ENCODE assay signal across 17 cellular contexts in the genomic region with DNA sequence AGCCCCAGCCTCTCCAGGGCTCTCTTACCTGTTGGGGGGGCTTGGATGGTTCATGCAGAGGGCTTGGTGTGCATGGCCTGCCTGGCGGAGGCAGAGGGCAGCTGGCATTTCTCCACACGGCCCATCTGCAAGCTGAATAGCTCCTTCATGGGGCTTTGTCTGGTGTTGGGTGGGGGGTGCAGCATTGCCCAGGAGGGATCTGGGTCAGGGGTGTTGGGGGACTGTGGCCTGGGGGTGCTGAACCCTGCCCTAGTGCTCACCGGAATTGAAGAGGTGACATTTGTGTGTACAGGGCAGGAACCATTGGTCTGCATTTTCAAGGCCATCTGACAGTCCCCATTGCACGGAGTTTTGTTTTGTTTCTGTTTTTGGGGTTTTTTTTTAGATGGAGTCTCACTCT. TPM values are rescaled to one million over a fixed set of nuclear protein-coding genes. Genes with fewer than 3 reads are reported as not detected.
A peak's percentile ranks its signal among the peaks of the same experiment; 100 is the strongest.
DNase-seq lines count a peak whose midpoint lies in the region; ATAC-seq, FAIRE-seq and TF ChIP-seq lines count a peak whose summit lies in the region.
"Had no signal": no experiment of that assay in that cellular context is flagged by ENCODE, and none has a peak within 500 bp of the region (broad histone marks: within the 10 kb centered on the region; RNA-seq: fewer than 3 reads in every experiment).

No MANE protein-coding gene starts in this region.

- no peaks in the 10 kb centered on the region for H3K27me3 ChIP-seq in mesenchymal stem cell (ENCODE audit: control insufficient read depth in 1 of 2, insufficient read depth in 1 of 2, low read length in 2 of 2)
- H3K27me3 ChIP-seq in sigmoid colon, result no peaks in the 10 kb centered on the region
- H3K27me3 ChIP-seq: BLaER1 had no signal

- H2BK120ac ChIP-seq in mesenchymal stem cell (ENCODE audit: low read depth, low read length), result no peak overlapping the region

- H3K23ac ChIP-seq in mesenchymal stem cell (ENCODE audit: low read length in 2 of 2), result no peak overlapping the region

- H3K27ac ChIP-seq in mesenchymal stem cell (ENCODE audit: low read length, poor library complexity, severe bottlenecking) (no peak overlapping the region), sigmoid colon (no peak overlapping the region)

- H2BK15ac ChIP-seq in mesenchymal stem cell (ENCODE audit: low read depth, poor library complexity, severe bottlenecking), result peak overlapping the region; percentile 77

- no peak overlapping the region for H2AFZ ChIP-seq in mesenchymal stem cell (ENCODE audit: low read depth, low read length)

- H2BK12ac ChIP-seq in mesenchymal stem cell (ENCODE audit: low read length in 2 of 2), result peak overlapping the region; percentile 15 to 64

- TF ChIP-seq POLR2A in sigmoid colon (IDR thresholded peaks at IDR 0.05), result no peak

- WGBS in mesenchymal stem cell, result 80% methylated on average over 4 of the region's 4 CpGs
- 70 to 71% methylated on average over 4 of the region's 4 CpGs for WGBS in sigmoid colon, 2 donors

- intact Hi-C loops in Right ventricle myocardium inferior (cut with DNase I) (loop anchor here (10.0 kb wide), 2 partner anchors 254 to 634 kb away; no protein-coding TSS in a partner anchor), left ventricle myocardium superior (cut with micrococcal nuclease) (loop anchor here (10.0 kb wide), 1 partner anchor 374 kb away; a partner anchor contains a TSS), sigmoid colon (cut with DNase I) (no loop called here)

- H3K4me1 ChIP-seq in mesenchymal stem cell (ENCODE audit: control insufficient read depth, insufficient read depth, low read depth, low read length) (peaks cover 26% of the 10 kb centered on the region), sigmoid colon (peaks cover 0 to 25% (median 17%) of the 10 kb centered on the region in 4 donors)
- H3K4me1 ChIP-seq: HAP-1 had no signal

- H2BK5ac ChIP-seq in mesenchymal stem cell (ENCODE audit: low read depth, low read length, poor library complexity, severe bottlenecking), result no peak overlapping the region

- no peak for TF ChIP-seq CTCF in sigmoid colon (IDR thresholded peaks at IDR 0.05)

- no peak overlapping the region for H3K14ac ChIP-seq in mesenchymal stem cell (ENCODE audit: low read length in 2 of 2)

- peak overlapping the region in 1 of 2 experiments; percentile 76 for H3K4ac ChIP-seq in mesenchymal stem cell (ENCODE audit: low read depth in 1 of 2, low read length in 2 of 2)

- ATAC-seq in Right ventricle myocardium inferior (no peak), left ventricle myocardium superior (no peak)

- no peak overlapping the region for H3K4me2 ChIP-seq in mesenchymal stem cell (ENCODE audit: low read length, poor library complexity, severe bottlenecking)
- H3K4me2 ChIP-seq: BLaER1 had no signal

- DNase-seq in Right ventricle myocardium inferior (ENCODE audit: missing footprints), result peak; percentile 9
- no peak for DNase-seq in left ventricle myocardium superior
- no peak for DNase-seq in mesenchymal stem cell
- peak; percentile 10 for DNase-seq in sigmoid colon
- DNase-seq in inferior parietal cortex (ENCODE audit: extremely low spot score), result no peak
- no peak for DNase-seq in activated CD4-positive, alpha-beta T cell treated with anti-CD3 and anti-CD28 coated beads for 48 hours
- no peak for DNase-seq in HTR-8/SVneo (ENCODE audit: insufficient read length, low spot score)
- DNase-seq: 8988T; AML-193; CD8-positive, alpha-beta memory T cell; DND-41; GDM1 had no signal

- no peak overlapping the region for H3K9ac ChIP-seq in mesenchymal stem cell (ENCODE audit: low read length)
- H3K9ac ChIP-seq: BLaER1 had no signal

- H3K36me3 ChIP-seq in mesenchymal stem cell (ENCODE audit: control insufficient read depth in 1 of 2, insufficient read depth in 2 of 2, low read depth in 1 of 2, low read length in 2 of 2) (no peaks in the 10 kb centered on the region), sigmoid colon (no peaks in the 10 kb centered on the region)
- H3K36me3 ChIP-seq: BLaER1, HAP-1 had no signal

- H3K18ac ChIP-seq in mesenchymal stem cell (ENCODE audit: low read depth in 1 of 2, low read length in 2 of 2), result peak overlapping the region; percentile 63 to 78

- peak overlapping the region; percentile 38 for H2AK5ac ChIP-seq in mesenchymal stem cell (ENCODE audit: low read length, severe bottlenecking)

- H3K9me3 ChIP-seq in mesenchymal stem cell (ENCODE audit: control insufficient read depth, low read length) (no peaks in the 10 kb centered on the region), sigmoid colon (no peaks in the 10 kb centered on the region)
- H3K9me3 ChIP-seq: BLaER1, Caco-2, HAP-1 had no signal

- no peak overlapping the region for H3K4me3 ChIP-seq in mesenchymal stem cell (ENCODE audit: insufficient read depth in 1 of 2, low read depth in 1 of 2, low read length in 2 of 2)
- no peak overlapping the region for H3K4me3 ChIP-seq in sigmoid colon
- H3K4me3 ChIP-seq: BLaER1, HAP-1 had no signal

- no peak for FAIRE-seq in HTR-8/SVneo (lab: Jason Lieb, UNC)
- FAIRE-seq: GM12892, H1 had no signal

- no peak for TF ChIP-seq EP300 in sigmoid colon (IDR thresholded peaks at IDR 0.05)

- H3K79me1 ChIP-seq in mesenchymal stem cell (replicated peaks; ENCODE audit: low read length, poor library complexity, severe bottlenecking), result no peaks in the 10 kb centered on the region

- H4K91ac ChIP-seq in mesenchymal stem cell (ENCODE audit: low read length), result peak overlapping the region; percentile 12

- H4K8ac ChIP-seq in mesenchymal stem cell (ENCODE audit: low read length), result no peak overlapping the region

RNA-seq across cellular contexts. Expression of a gene that starts 58.8 kb away (rescaled TPM):
- total RNA-seq in Right ventricle myocardium inferior, result 1.9 TPM
- total RNA-seq in left ventricle myocardium superior, result 1.9 TPM
- polyA plus RNA-seq in mesenchymal stem cell (2013, experiment 1 of 2), result 1.9 TPM
- polyA plus RNA-seq in mesenchymal stem cell (2013, experiment 2 of 2), result 1.8 TPM
- total RNA-seq in sigmoid colon, result 1 to 10 TPM; 2.5 to 5.6 (median 3.5) TPM
- polyA plus RNA-seq in sigmoid colon, result 10 to 100 TPM in 2 of 3 donors, 1 to 10 TPM in 1; 8.3 to 37.9 (median 12.6) TPM
- polyA plus RNA-seq: CD8-positive, alpha-beta memory T cell had no signal

Comparison
In these comparisons a context has a peak if more than half of its experiments do, and no peak if none do; other contexts are left out.
1. DNase-seq: peak in Right ventricle myocardium inferior (single experiment) and sigmoid colon (single experiment); none in left ventricle myocardium superior (single experiment), mesenchymal stem cell (single experiment), inferior parietal cortex (single experiment), activated CD4-positive, alpha-beta T cell treated with anti-CD3 and anti-CD28 coated beads for 48 hours (single experiment) and HTR-8/SVneo (single experiment).